7 cellular contexts compared by ENCODE assay signal in genomic region chr20:19205999-19206398, GRCh38. TPM values are rescaled to one million over a fixed set of nuclear protein-coding genes. Genes with fewer than 3 reads are reported as not detected.
A peak's percentile ranks its signal among the peaks of the same experiment; 100 is the strongest.
DNase-seq lines count a peak whose midpoint lies in the region; ATAC-seq and TF ChIP-seq lines count a peak whose summit lies in the region.

No MANE protein-coding gene starts in this region.

- no peaks in the 10 kb centered on the region for H3K9me3 ChIP-seq in spleen

- WGBS in spleen, 5 donors, result 10 to 17% (median 15%) methylated on average over 8 of the region's 8 CpGs

- H3K4me3 ChIP-seq in GM12875 (ENCODE audit: low read depth, low read length), result no peak overlapping the region
- H3K4me3 ChIP-seq in Jurkat, Clone E6-1 (ENCODE audit: low read length), result no peak overlapping the region
- no peak overlapping the region for H3K4me3 ChIP-seq in spleen

- no peak overlapping the region for H3K27ac Mint-ChIP-seq in activated naive CD8-positive, alpha-beta T cell treated with anti-CD3 and anti-CD28 coated beads, Interleukin-2, amount 50 U/mL, for 24 hours

- no peaks in the 10 kb centered on the region for H3K9me3 Mint-ChIP-seq in activated naive CD8-positive, alpha-beta T cell treated with anti-CD3 and anti-CD28 coated beads, Interleukin-2, amount 50 U/mL, for 24 hours

- no peak for ATAC-seq in activated naive CD8-positive, alpha-beta T cell treated with anti-CD3 and anti-CD28 coated beads, Interleukin-2, amount 50 U/mL, for 24 hours

- H3K36me3 Mint-ChIP-seq in activated naive CD8-positive, alpha-beta T cell treated with anti-CD3 and anti-CD28 coated beads, Interleukin-2, amount 50 U/mL, for 24 hours (ENCODE audit: low read depth), result no peaks in the 10 kb centered on the region

- peaks cover 0 to 6% (median under 1%) of the 10 kb centered on the region in 6 donors for H3K4me1 ChIP-seq in spleen

- intact Hi-C loops in spleen (cut with DNase I; ENCODE audit: low total_unique reads), result loop anchor here (10.0 kb wide), 1 partner anchor 459 kb away; no protein-coding TSS in a partner anchor

- peak; percentile 19 for DNase-seq in Jurkat, Clone E6-1 (ENCODE audit: low read depth, low spot score)
- DNase-seq in SHP77 treated with DMSO at 0.1 percent for 48 hours (lab: John Stamatoyannopoulos, UW) (peak; percentile 23), hepatic stellate cell (ENCODE audit: low spot score) (peak; percentile 54), spleen (peak; percentile 90), amniotic stem cell (lab: John Stamatoyannopoulos, UW) (no peak)
- peak; percentile 79 for DNase-seq in activated naive CD8-positive, alpha-beta T cell treated with anti-CD3 and anti-CD28 coated beads, Interleukin-2, amount 50 U/mL, for 24 hours

- no peak overlapping the region for H3K4me3 Mint-ChIP-seq in activated naive CD8-positive, alpha-beta T cell treated with anti-CD3 and anti-CD28 coated beads, Interleukin-2, amount 50 U/mL, for 24 hours

- no peaks in the 10 kb centered on the region for H3K4me1 Mint-ChIP-seq in activated naive CD8-positive, alpha-beta T cell treated with anti-CD3 and anti-CD28 coated beads, Interleukin-2, amount 50 U/mL, for 24 hours

- H3K27me3 ChIP-seq in spleen (replicated peaks in 1 of 7), result peaks cover 0 to 44% (median 8%) of the 10 kb centered on the region in 7 donors

- no peaks in the 10 kb centered on the region for H3K36me3 ChIP-seq in spleen

- TF ChIP-seq POLR2A in spleen (IDR thresholded peaks at IDR 0.05), result no peak

- peak; percentile 84 for TF ChIP-seq CTCF in GM12875 (IDR thresholded peaks at IDR 0.05; ENCODE audit: borderline replicate concordance, insufficient read depth, low read depth, low read length)
- TF ChIP-seq CTCF in spleen (IDR thresholded peaks at IDR 0.05 in 8 of 11, conservative IDR thresholded peaks at IDR 0.05 in 3 of 11), result peak; percentile 18 to 83 (median 72)

- peaks cover 23% of the 10 kb centered on the region for H3K27me3 Mint-ChIP-seq in activated naive CD8-positive, alpha-beta T cell treated with anti-CD3 and anti-CD28 coated beads, Interleukin-2, amount 50 U/mL, for 24 hours

- no peak overlapping the region for H3K27ac ChIP-seq in spleen

RNA-seq across cellular contexts. Expression of gene SLC24A3, which starts 6.4 kb away (rescaled TPM):
- not detected for polyA plus RNA-seq in Jurkat, Clone E6-1 (2012; ENCODE audit: insufficient read depth, insufficient read length)
- total RNA-seq in spleen, result 1 to 10 TPM; 1.5 to 3.9 (median 3.1) TPM
- polyA plus RNA-seq in spleen, result under 1 TPM; 0.37 to 0.88 (median 0.58) TPM
